Comparison of ENCODE assay signal across 17 cellular contexts in genomic region chr10:72204296-72204695, GRCh38.
"Had no signal": no experiment of that assay in that cellular context is flagged by ENCODE, and none has a peak within 500 bp of the region (broad histone marks: within the 10 kb centered on the region; RNA-seq: fewer than 3 reads in every experiment).

No MANE protein-coding gene starts in this region.

- H3K27me3 ChIP-seq: ascending aorta, colonic mucosa, right atrium auricular region, upper lobe of right lung had no signal

- H3K4me3 ChIP-seq: ascending aorta, colonic mucosa, mucosa of descending colon, right atrium auricular region, thoracic aorta, upper lobe of right lung had no signal

- H3K4me1 ChIP-seq: ascending aorta, colonic mucosa, right atrium auricular region, upper lobe of right lung had no signal

- H3K27ac ChIP-seq: ascending aorta, colonic mucosa, right atrium auricular region, thoracic aorta, upper lobe of right lung, VCaP had no signal

- DNase-seq: activated CD4-positive, alpha-beta memory T cell treated with anti-CD3 and anti-CD28 coated beads for 36 hours; activated CD8-positive, alpha-beta memory T cell treated with anti-CD3 and anti-CD28 coated beads, Interleukin-2, amount 10 ng/mL, durations not matched to agents 7 days and 5 days; activated naive CD4-positive, alpha-beta T cell treated with anti-CD3 and anti-CD28 coated beads for 36 hours; activated T-cell treated with anti-CD3 and anti-CD28 coated beads, Interleukin-2, amount 50 U/mL, for 1 hour; colonic mucosa; hippocampal formation; mucosa of descending colon; naive thymus-derived CD4-positive, alpha-beta T cell; stimulated activated naive CD8-positive, alpha-beta T cell treated with anti-CD3 and anti-CD28 coated beads, Interleukin-15, Interleukin-2, amounts not matched to agents 100 U/mL and 50 U/mL, for 24 hours; T-helper 1 cell; upper lobe of right lung had no signal

- ATAC-seq: activated CD8-positive, alpha-beta memory T cell treated with anti-CD3 and anti-CD28 coated beads, Interleukin-2, amount 10 ng/mL, durations not matched to agents 7 days and 5 days; esophagus mucosa; left lobe of liver; mucosa of descending colon; naive thymus-derived CD4-positive, alpha-beta T cell; stimulated activated naive CD8-positive, alpha-beta T cell treated with anti-CD3 and anti-CD28 coated beads, Interleukin-15, Interleukin-2, amounts not matched to agents 100 U/mL and 50 U/mL, for 24 hours; upper lobe of right lung had no signal

- H3K9me3 ChIP-seq: ascending aorta, colonic mucosa, mucosa of descending colon, right atrium auricular region, thoracic aorta, upper lobe of right lung had no signal

- H3K36me3 ChIP-seq: colonic mucosa had no signal
